ENCODE assay signal across 8 cellular contexts in genomic region chr17:82866521-82867214, GRCh38. TPM values are rescaled to one million over a fixed set of nuclear protein-coding genes. Genes with fewer than 3 reads are reported as not detected.
DNase-seq lines count a peak whose midpoint lies in the region; ATAC-seq and TF ChIP-seq lines count a peak whose summit lies in the region.

No MANE protein-coding gene starts in this region.

- peaks cover 0 to 39% (median 19%) of the 10 kb centered on the region in 4 donors for H3K4me1 ChIP-seq in Peyer's patch

- peaks cover 0 to 13% (median 0%) of the 10 kb centered on the region in 3 donors for H3K36me3 ChIP-seq in Peyer's patch

- H3K27ac ChIP-seq in Peyer's patch = peak overlapping the region in 3 of 4 donors; percentile 8 to 28 (median 27)

- H3K9me3 ChIP-seq in Peyer's patch = no peaks in the 10 kb centered on the region

- peak; percentile 84 for DNase-seq in ELR (ENCODE audit: low read depth)
- no peak for DNase-seq in Peyer's patch
- peak; percentile 72 for DNase-seq in fibroblast of peridontal ligament (ENCODE audit: extremely low read depth)
- DNase-seq in pulmonary artery endothelial cell (ENCODE audit: low read depth, low spot score) = peak; percentile 75
- DNase-seq in NCI-H1436 (lab: John Stamatoyannopoulos, UW) = no peak
- DNase-seq in activated CD4-positive, alpha-beta T cell treated with anti-CD3 and anti-CD28 coated beads for 1 hour = no peak
- no peak for DNase-seq in KG1 (lab: John Stamatoyannopoulos, UW)

- no peak for TF ChIP-seq CTCF in Peyer's patch (IDR thresholded peaks at IDR 0.05)

- H3K27me3 ChIP-seq in Peyer's patch = no peaks in the 10 kb centered on the region

- no peak overlapping the region for H3K4me3 ChIP-seq in Peyer's patch

- no peak for ATAC-seq in HG03521 (IDR thresholded peaks at IDR 0.05; ENCODE audit: unreplicated experiment)

- no peak for TF ChIP-seq POLR2A in Peyer's patch (IDR thresholded peaks at IDR 0.05)

RNA-seq across cellular contexts. Expression of gene ZNF750, which starts 26.8 kb away (rescaled TPM):
- total RNA-seq in Peyer's patch (not detected), pulmonary artery endothelial cell (under 0.01 and 0.07 TPM in 2 replicates)

Comparison
In these comparisons a context has a peak if more than half of its experiments do, and no peak if none do; other contexts are left out.
1. DNase-seq: peak in ELR (single experiment), fibroblast of peridontal ligament (single experiment) and pulmonary artery endothelial cell (single experiment); none in Peyer's patch (0 of 3), NCI-H1436 (single experiment), activated CD4-positive, alpha-beta T cell treated with anti-CD3 and anti-CD28 coated beads for 1 hour (single experiment) and KG1 (single experiment).